ENCODE assay signal across 8 cellular contexts in genomic region chr3:160163259-160163878, GRCh38.
DNase-seq lines count a peak whose midpoint lies in the region; ATAC-seq, FAIRE-seq and TF ChIP-seq lines count a peak whose summit lies in the region.

No MANE protein-coding gene starts in this region.

- H3K79me2 ChIP-seq in endothelial cell of umbilical vein (ENCODE audit: control insufficient read depth, insufficient read depth, low read length) = no peaks in the 10 kb centered on the region

- H3K9me3 Mint-ChIP-seq in MCF 10A (ENCODE audit: unreplicated experiment) = no peaks in the 10 kb centered on the region
- H3K9me3 Mint-ChIP-seq in activated T-cell treated with anti-CD3 and anti-CD28 coated beads, Interleukin-2, amount 50 U/mL, for 72 hours = no peaks in the 10 kb centered on the region

- no peaks in the 10 kb centered on the region for H3K27me3 ChIP-seq in breast epithelium
- no peaks in the 10 kb centered on the region for H3K27me3 ChIP-seq in endothelial cell of umbilical vein (ENCODE audit: control insufficient read depth in 2 of 2, insufficient read depth in 2 of 2, low read length in 2 of 2)
- no peaks in the 10 kb centered on the region for H3K27me3 ChIP-seq in WERI-Rb-1 (ENCODE audit: insufficient read depth, low read depth, severe bottlenecking)

- peak overlapping the region; percentile 32 for H2AFZ ChIP-seq in endothelial cell of umbilical vein (ENCODE audit: low read depth, low read length)

- BruUV-seq in MCF 10A (replicated peaks; lab: Mats Ljungman, UMichigan) (no TSS peak), endothelial cell of umbilical vein (replicated peaks; lab: Mats Ljungman, UMichigan) (no TSS peak)

- intact Hi-C loops in MCF 10A (cut with micrococcal nuclease) (loop anchor here (1.0 to 10.0 kb wide), 5 partner anchors 47 to 899 kb away; no protein-coding TSS in a partner anchor), breast epithelium (cut with DNase I; ENCODE audit: low total_unique reads) (no loop called here), endothelial cell of umbilical vein (cut with micrococcal nuclease) (loop anchor here (1.0 to 5.0 kb wide), 6 partner anchors 49 to 323 kb away; partner anchors contain the start of gene C3orf80)

- dilution Hi-C loops in endothelial cell of umbilical vein (cut with MboI; ENCODE audit: extremely low pct_ligation_motif_present, low sequenced_read_pairs) = no loop called here

- H3K9ac ChIP-seq in endothelial cell of umbilical vein (replicated peaks; ENCODE audit: extremely low read depth, insufficient read depth, low read length) = no peak overlapping the region

- H4K20me1 ChIP-seq in endothelial cell of umbilical vein (replicated peaks; ENCODE audit: control insufficient read depth, extremely low read depth, insufficient read depth, low read length) = no peaks in the 10 kb centered on the region

- peak; percentile 39 for TF ChIP-seq CTCF in MCF 10A (IDR thresholded peaks at IDR 0.05; ENCODE audit: unreplicated experiment)
- peak in 1 of 3 donors; percentile 39 for TF ChIP-seq CTCF in breast epithelium (IDR thresholded peaks at IDR 0.05)
- TF ChIP-seq CTCF in endothelial cell of umbilical vein (IDR thresholded peaks at IDR 0.05; ENCODE audit: extremely low read depth in 1 of 2, insufficient read depth in 1 of 2, low read depth in 1 of 2, low read length in 2 of 2) = peak in 1 of 2 donors; percentile 8
- TF ChIP-seq CTCF in WERI-Rb-1 (IDR thresholded peaks at IDR 0.05; ENCODE audit: low read depth, low read length) = no peak

- peak; percentile 37 for DNase-seq in MCF 10A (ENCODE audit: unreplicated experiment)
- DNase-seq in breast epithelium (ENCODE audit: low spot score in 2 of 2) = no peak
- peak; percentile 20 for DNase-seq in NCI-H748 (lab: John Stamatoyannopoulos, UW; ENCODE audit: unreplicated experiment)
- peak; percentile 46 for DNase-seq in endothelial cell of umbilical vein (ENCODE audit: low read depth, low spot score)
- DNase-seq in smooth muscle cell of the brain vasculature (ENCODE audit: low read depth, low spot score) = peak; percentile 12
- no peak for DNase-seq in WERI-Rb-1
- no peak for DNase-seq in activated T-cell treated with anti-CD3 and anti-CD28 coated beads, Interleukin-2, amount 50 U/mL, for 72 hours

- no peak overlapping the region for H3K4me3 Mint-ChIP-seq in MCF 10A (ENCODE audit: unreplicated experiment)
- no peak overlapping the region for H3K4me3 Mint-ChIP-seq in activated T-cell treated with anti-CD3 and anti-CD28 coated beads, Interleukin-2, amount 50 U/mL, for 72 hours

- no peak overlapping the region for H3K4me2 ChIP-seq in endothelial cell of umbilical vein (ENCODE audit: insufficient read depth, low read length)

- ATAC-seq in HG02798 (IDR thresholded peaks at IDR 0.05; ENCODE audit: poor library complexity, unreplicated experiment) = no peak
- ATAC-seq in activated T-cell treated with anti-CD3 and anti-CD28 coated beads, Interleukin-2, amount 50 U/mL, for 72 hours (replicated peaks in 1 of 2) = no peak

- no peaks in the 10 kb centered on the region for H3K36me3 ChIP-seq in breast epithelium
- no peaks in the 10 kb centered on the region for H3K36me3 ChIP-seq in endothelial cell of umbilical vein (ENCODE audit: control insufficient read depth in 2 of 2, extremely low read depth in 1 of 2, insufficient read depth in 2 of 2, low read length in 2 of 2)
- no peaks in the 10 kb centered on the region for H3K36me3 ChIP-seq in WERI-Rb-1

- FAIRE-seq in endothelial cell of umbilical vein (lab: Jason Lieb, UNC) = peak; percentile 80

- H3K27ac ChIP-seq in breast epithelium (no peak overlapping the region), endothelial cell of umbilical vein (ENCODE audit: insufficient read depth, low read depth, low read length) (no peak overlapping the region), WERI-Rb-1 (no peak overlapping the region)

- H3K9me3 ChIP-seq in breast epithelium (no peaks in the 10 kb centered on the region), endothelial cell of umbilical vein (replicated peaks; ENCODE audit: control insufficient read depth, insufficient read depth, low read length) (no peaks in the 10 kb centered on the region), WERI-Rb-1 (ENCODE audit: severe bottlenecking) (no peaks in the 10 kb centered on the region)

- CTCF ChIA-PET in MCF 10A (lab: Yijun Ruan, JAX) = interaction anchor here (0.6 to 3.8 kb wide), 48 partner anchors 9 to 1589 kb away, joined by 3 to 53 read pairs (median 4); no protein-coding TSS in a partner anchor
- CTCF ChIA-PET in endothelial cell of umbilical vein (lab: Charles Lee) = interaction anchor here (0.6 to 3.6 kb wide), 64 partner anchors 9 to 778 kb away, joined by 3 to 81 read pairs (median 5); partner anchors contain the start of genes C3orf80, IL12A and SMC4

- H3K4me1 ChIP-seq in breast epithelium (no peaks in the 10 kb centered on the region), endothelial cell of umbilical vein (ENCODE audit: control insufficient read depth, extremely low read depth, insufficient read depth, low read length) (no peaks in the 10 kb centered on the region)

- POLR2A ChIA-PET in MCF 10A (lab: Yijun Ruan, JAX) (interaction anchor here (0.7 kb wide), 1 partner anchor 180 kb away, joined by 3 read pairs; no protein-coding TSS in a partner anchor), endothelial cell of umbilical vein (lab: Charles Lee) (interaction anchor here (1.0 kb wide), 1 partner anchor 322 kb away, joined by 5 read pairs; no protein-coding TSS in a partner anchor)

- no peaks in the 10 kb centered on the region for H3K36me3 Mint-ChIP-seq in MCF 10A (ENCODE audit: insufficient read depth, unreplicated experiment)
- H3K36me3 Mint-ChIP-seq in activated T-cell treated with anti-CD3 and anti-CD28 coated beads, Interleukin-2, amount 50 U/mL, for 72 hours (ENCODE audit: insufficient read depth in 2 of 2) = no peaks in the 10 kb centered on the region

- no peak overlapping the region for H3K27ac Mint-ChIP-seq in MCF 10A (ENCODE audit: low read depth, unreplicated experiment)
- H3K27ac Mint-ChIP-seq in activated T-cell treated with anti-CD3 and anti-CD28 coated beads, Interleukin-2, amount 50 U/mL, for 72 hours = no peak overlapping the region

- H3K9me1 ChIP-seq in endothelial cell of umbilical vein (replicated peaks; ENCODE audit: control insufficient read depth, extremely low read depth, insufficient read depth, low read length) = no peaks in the 10 kb centered on the region

- TF ChIP-seq POLR2A in breast epithelium (IDR thresholded peaks at IDR 0.05) = no peak
- no peak for TF ChIP-seq POLR2A in endothelial cell of umbilical vein (IDR thresholded peaks at IDR 0.05; ENCODE audit: low read depth, low read length)

- H3K4me3 ChIP-seq in breast epithelium (no peak overlapping the region), endothelial cell of umbilical vein (replicated peaks in 1 of 3; ENCODE audit: insufficient read depth in 1 of 3, low read depth in 1 of 3, low read length in 3 of 3) (no peak overlapping the region), WERI-Rb-1 (ENCODE audit: low read depth, low read length) (no peak overlapping the region)

- peaks cover 4% of the 10 kb centered on the region for H3K4me1 Mint-ChIP-seq in MCF 10A (ENCODE audit: insufficient read depth, unreplicated experiment)
- H3K4me1 Mint-ChIP-seq in activated T-cell treated with anti-CD3 and anti-CD28 coated beads, Interleukin-2, amount 50 U/mL, for 72 hours (ENCODE audit: low read depth) = no peaks in the 10 kb centered on the region

- H3K27me3 Mint-ChIP-seq in MCF 10A (ENCODE audit: insufficient read depth, unreplicated experiment) = no peaks in the 10 kb centered on the region
- H3K27me3 Mint-ChIP-seq in activated T-cell treated with anti-CD3 and anti-CD28 coated beads, Interleukin-2, amount 50 U/mL, for 72 hours (ENCODE audit: low read depth) = peaks cover 4% of the 10 kb centered on the region

TF ChIP-seq in endothelial cell of umbilical vein, 7 proteins besides CTCF, POLR2A, EP300 and RAD21:
- TF ChIP-seq MYC (IDR thresholded peaks at IDR 0.05; ENCODE audit: low read depth, low read length) (no peak), EZH2 (IDR thresholded peaks at IDR 0.05; ENCODE audit: borderline replicate concordance, low read depth, low read length, severe bottlenecking) (no peak), POLR2AphosphoS5 (IDR thresholded peaks at IDR 0.05; ENCODE audit: insufficient read depth, low read depth, low read length) (no peak), FOS (IDR thresholded peaks at IDR 0.05; ENCODE audit: borderline replicate concordance, insufficient read depth, low read length) (no peak), GATA2 (IDR thresholded peaks at IDR 0.05; ENCODE audit: insufficient read depth, insufficient read length, low read depth, low read length) (no peak), JUN (IDR thresholded peaks at IDR 0.05; ENCODE audit: borderline replicate concordance, insufficient read depth, insufficient read length, low read depth) (no peak), MAX (IDR thresholded peaks at IDR 0.05; ENCODE audit: insufficient read depth, insufficient read length) (no peak)

Comparison
In these comparisons a context has a peak if more than half of its experiments do, and no peak if none do; other contexts are left out.
1. DNase-seq: peak in MCF 10A (single experiment), NCI-H748 (single experiment), endothelial cell of umbilical vein (single experiment) and smooth muscle cell of the brain vasculature (single experiment); none in breast epithelium (0 of 2), WERI-Rb-1 (single experiment) and activated T-cell treated with anti-CD3 and anti-CD28 coated beads, Interleukin-2, amount 50 U/mL, for 72 hours (0 of 2).